In genomic region chr10:80417247-80417646, GRCh38 we compare ENCODE assay signal across 7 cellular contexts. TPM values are rescaled to one million over a fixed set of nuclear protein-coding genes. Genes with fewer than 3 reads are reported as not detected.
DNase-seq lines count a peak whose midpoint lies in the region; TF ChIP-seq lines count a peak whose summit lies in the region.
"Not testable (repeated sequence)": the region's sequence is repeated elsewhere in the genome, so short reads cannot be mapped to it uniquely, and the experiment has no call there.

No MANE protein-coding gene starts in this region.

- H3K9ac ChIP-seq in HUES6 (ENCODE audit: low read length); iPS-20b (ENCODE audit: low read depth, low read length); subcutaneous abdominal adipose tissue (ENCODE audit: low read length in 5 of 5): not testable (repeated sequence)

- peaks cover 51% of the 10 kb centered on the region for H3K4me1 ChIP-seq in HUES6 (ENCODE audit: control insufficient read depth, insufficient read depth, low read length)
- H3K4me1 ChIP-seq in iPS-20b (ENCODE audit: insufficient read depth, low read length): peaks cover 23% of the 10 kb centered on the region; the same call in 1 of the 2 replicates
- peaks cover 23 to 83% (median 76%) of the 10 kb centered on the region in 5 donors for H3K4me1 ChIP-seq in subcutaneous abdominal adipose tissue (ENCODE audit: control insufficient read depth in 5 of 5, insufficient read depth in 5 of 5, low read length in 5 of 5)

- peak; percentile 56 for DNase-seq in ELF-1 (ENCODE audit: low read depth, low spot score)
- DNase-seq in endothelial cell (ENCODE audit: low spot score); nephron progenitor cell: not testable (repeated sequence)

- not testable (repeated sequence) for H3K27me3 ChIP-seq in HUES6 (ENCODE audit: control insufficient read depth, insufficient read depth, low read length); subcutaneous abdominal adipose tissue (ENCODE audit: control insufficient read depth in 5 of 5, insufficient read depth in 4 of 5, low read length in 5 of 5)
- peaks cover 21% of the 10 kb centered on the region for H3K27me3 ChIP-seq in iPS-20b (ENCODE audit: insufficient read depth, low read length)

- peaks cover 17% of the 10 kb centered on the region for H3K36me3 Mint-ChIP-seq in brain
- peaks cover 14% of the 10 kb centered on the region for H3K36me3 Mint-ChIP-seq in endothelial cell (ENCODE audit: low read depth, unreplicated experiment)
- H3K36me3 Mint-ChIP-seq in nephron progenitor cell (ENCODE audit: low read depth): peaks cover 28% of the 10 kb centered on the region

- H3K27ac Mint-ChIP-seq in brain (peak overlapping the region; percentile 20 to 98 (median 68)), endothelial cell (ENCODE audit: unreplicated experiment) (peak overlapping the region; percentile 30), nephron progenitor cell (peak overlapping the region; percentile 98)

- H3K4me3 ChIP-seq in HUES6 (ENCODE audit: low read depth, low read length) (peak overlapping the region; percentile 23; the same call in 1 of the 2 replicates), iPS-20b (ENCODE audit: low read length) (peak overlapping the region; percentile 48)
- H3K4me3 ChIP-seq in subcutaneous abdominal adipose tissue (ENCODE audit: low read depth in 1 of 5, low read length in 5 of 5): not testable (repeated sequence)

- not testable (repeated sequence) for H3K27me3 Mint-ChIP-seq in brain; endothelial cell (ENCODE audit: unreplicated experiment); nephron progenitor cell (ENCODE audit: low read depth, poor library complexity)

- H3K4me3 Mint-ChIP-seq in brain (peak overlapping the region in 3 of 5 experiments; percentile 22 to 35 (median 22)), endothelial cell (ENCODE audit: unreplicated experiment) (peak overlapping the region; percentile 14), nephron progenitor cell (peak overlapping the region; percentile 70)

- TF ChIP-seq CTCF in brain (conservative IDR thresholded peaks at IDR 0.05); endothelial cell (IDR thresholded peaks at IDR 0.05; ENCODE audit: unreplicated experiment); nephron progenitor cell (IDR thresholded peaks at IDR 0.05): not testable (repeated sequence)

- H3K36me3 ChIP-seq in HUES6 (ENCODE audit: control insufficient read depth, insufficient read depth, low read length): peaks cover 16% of the 10 kb centered on the region
- H3K36me3 ChIP-seq in iPS-20b (ENCODE audit: insufficient read depth, low read depth, low read length): peaks cover 14% of the 10 kb centered on the region; the same call in 1 of the 2 replicates
- H3K36me3 ChIP-seq in subcutaneous abdominal adipose tissue (ENCODE audit: control insufficient read depth in 5 of 5, insufficient read depth in 5 of 5, low read length in 5 of 5): peaks cover 9 to 22% (median 21%) of the 10 kb centered on the region in 5 donors

- not testable (repeated sequence) for H3K9me3 ChIP-seq in HUES6 (ENCODE audit: control insufficient read depth, insufficient read depth, low read depth, low read length); iPS-20b (ENCODE audit: insufficient read depth, low read depth, low read length); subcutaneous abdominal adipose tissue (ENCODE audit: control insufficient read depth in 5 of 5, low read length in 5 of 5)

- H3K4me1 Mint-ChIP-seq in brain (peaks cover 84% of the 10 kb centered on the region), endothelial cell (ENCODE audit: unreplicated experiment) (peaks cover 73% of the 10 kb centered on the region), nephron progenitor cell (peaks cover 98% of the 10 kb centered on the region)

- H3K27ac ChIP-seq in HUES6 (ENCODE audit: low read depth, low read length); iPS-20b (ENCODE audit: low read length): not testable (repeated sequence)
- peak overlapping the region; percentile 97 for H3K27ac ChIP-seq in subcutaneous abdominal adipose tissue (ENCODE audit: low read depth, low read length)

- H3K9me3 Mint-ChIP-seq in brain; endothelial cell (ENCODE audit: unreplicated experiment); nephron progenitor cell: not testable (repeated sequence)

RNA-seq across cellular contexts. Expression of gene PRXL2A, which starts 8.9 kb away (rescaled TPM):
- polyA plus RNA-seq in brain (ENCODE audit: insufficient read depth, low read depth, low replicate concordance): 178 TPM
- 147 TPM for total RNA-seq in endothelial cell (ENCODE audit: unreplicated experiment)

RNA-seq across cellular contexts. Expression of gene TSPAN14, which starts 36.9 kb away (rescaled TPM):
- 70.4 TPM for polyA plus RNA-seq in brain (ENCODE audit: insufficient read depth, low read depth, low replicate concordance)
- 147 TPM for total RNA-seq in endothelial cell (ENCODE audit: unreplicated experiment)

Comparison
In these comparisons a context has a peak if more than half of its experiments do, and no peak if none do; other contexts are left out.
1. H3K27ac Mint-ChIP-seq: peak in every context shown above with its lines; median percentile 98 in nephron progenitor cell; 68 in brain; 30 in endothelial cell.
2. H3K4me3 Mint-ChIP-seq: peak in every context shown above with its lines; median percentile 70 in nephron progenitor cell; 22 in brain; 14 in endothelial cell.